ENCODE assay signal across 32 cellular contexts in the genomic region with DNA sequence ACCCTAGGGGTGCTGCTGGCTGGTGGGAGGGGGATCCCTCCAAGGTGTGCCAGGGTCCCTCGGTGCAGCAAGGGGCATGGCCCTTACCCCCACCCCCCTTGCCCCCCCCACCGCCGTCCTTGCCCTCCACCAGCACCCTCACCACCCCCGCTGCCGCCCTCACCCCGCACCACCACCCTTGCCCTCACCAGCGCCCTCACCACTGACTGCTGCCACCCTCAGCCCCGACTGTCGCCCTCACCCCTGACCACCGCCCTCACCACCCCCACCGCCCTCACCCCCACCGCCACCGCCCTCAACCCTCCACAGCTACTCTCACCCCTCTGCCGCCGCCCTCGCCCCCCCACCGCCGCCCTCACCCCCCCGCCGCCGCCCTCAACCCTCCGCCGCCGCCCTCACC. TPM values are rescaled to one million over a fixed set of nuclear protein-coding genes. Genes with fewer than 3 reads are reported as not detected.
DNase-seq lines count a peak whose midpoint lies in the region; ATAC-seq lines count a peak whose summit lies in the region.
"Had no signal": no experiment of that assay in that cellular context is flagged by ENCODE, and none has a peak within 500 bp of the region (broad histone marks: within the 10 kb centered on the region; RNA-seq: fewer than 3 reads in every experiment).

No MANE protein-coding gene starts in this region.

- peak overlapping the region; percentile 48 for H3K18ac ChIP-seq in neuronal stem cell (ENCODE audit: low read length)

- H3K9ac ChIP-seq in neuronal stem cell (ENCODE audit: low read depth, low read length, poor library complexity), result no peak overlapping the region
- H3K9ac ChIP-seq: BLaER1; BLaER1 treated with 17β-estradiol and CSF1 and Interleukin-3, amounts not matched to agents 10 nM and 100 nM had no signal

- H3K4me3 ChIP-seq in neuronal stem cell (ENCODE audit: low read length in 2 of 2), result no peak overlapping the region
- H3K4me3 ChIP-seq: A549; BLaER1; BLaER1 treated with 17β-estradiol and CSF1 and Interleukin-3, amounts not matched to agents 10 nM and 100 nM had no signal

- no peak overlapping the region for H4K8ac ChIP-seq in neuronal stem cell (ENCODE audit: low read depth, low read length)

- H3K4me2 ChIP-seq in neuronal stem cell (ENCODE audit: insufficient read depth, low read length, poor library complexity, severe bottlenecking), result no peak overlapping the region
- H3K4me2 ChIP-seq: A549; BLaER1; BLaER1 treated with 17β-estradiol and CSF1 and Interleukin-3, amounts not matched to agents 10 nM and 100 nM had no signal

- DNase-seq in stimulated activated naive CD8-positive, alpha-beta T cell treated with anti-CD3 and anti-CD28 coated beads, Interleukin-15, amount 100 ng/mL, for 72 hours, result no peak
- DNase-seq in stimulated activated naive CD8-positive, alpha-beta T cell treated with anti-CD3 and anti-CD28 coated beads, Interleukin-15, Interleukin-2, amounts not matched to agents 100 U/mL and 50 U/mL, for 24 hours, result no peak
- DNase-seq in neuronal stem cell (ENCODE audit: low spot score) (no peak), iPS-NIHi7 (ENCODE audit: extremely low spot score) (no peak)
- DNase-seq: 8988T; ACHN; AML-193; BE2C; Caco-2; Calu3; CD4-positive, alpha-beta T cell; CD4-positive, CD25-positive, alpha-beta regulatory T cell; CD8-positive, alpha-beta memory T cell; CD8-positive, alpha-beta T cell; COR-L47; DMS 273 treated with DMSO at 0.1 percent for 48 hours; DMS153; DMS53; DMS79; DMS79 treated with DMSO at 0.1 percent for 48 hours; DND-41; EL had no signal

- H2BK120ac ChIP-seq in neuronal stem cell (ENCODE audit: low read depth, low read length), result no peak overlapping the region

- H2AFZ ChIP-seq in neuronal stem cell (ENCODE audit: low read length), result no peak overlapping the region

- no peak overlapping the region for H3K27ac ChIP-seq in neuronal stem cell (replicated peaks; ENCODE audit: low read length)
- H3K27ac ChIP-seq: 22Rv1; A549; BLaER1; BLaER1 treated with 17β-estradiol and CSF1 and Interleukin-3, amounts not matched to agents 10 nM and 100 nM; C4-2B had no signal

- ATAC-seq in stimulated activated naive CD8-positive, alpha-beta T cell treated with anti-CD3 and anti-CD28 coated beads, Interleukin-15, amount 100 ng/mL, for 72 hours, result peak; percentile 67
- no peak for ATAC-seq in stimulated activated naive CD8-positive, alpha-beta T cell treated with anti-CD3 and anti-CD28 coated beads, Interleukin-15, Interleukin-2, amounts not matched to agents 100 U/mL and 50 U/mL, for 24 hours
- peak; percentile 49 for ATAC-seq in stimulated activated memory B cell treated with anti-CD40 and anti-IgM and Interleukin-4, amounts not matched to agents 10 μg/mL and 1 μg/mL and 100 μg/mL, for 72 hours
- no peak for ATAC-seq in HG03354 (IDR thresholded peaks at IDR 0.05; ENCODE audit: poor library complexity, severe bottlenecking, unreplicated experiment)
- ATAC-seq: CD8-positive, alpha-beta T cell had no signal

- H3K4me3 Mint-ChIP-seq in stimulated activated naive CD8-positive, alpha-beta T cell treated with anti-CD3 and anti-CD28 coated beads, Interleukin-15, amount 100 ng/mL, for 72 hours, result no peak overlapping the region
- H3K4me3 Mint-ChIP-seq in stimulated activated memory B cell treated with anti-CD40 and anti-IgM and Interleukin-4, amounts not matched to agents 10 μg/mL and 1 μg/mL and 100 μg/mL, for 72 hours, result no peak overlapping the region
- H3K4me3 Mint-ChIP-seq: B cell; CD14-positive monocyte; CD4-positive, alpha-beta memory T cell; CD4-positive, alpha-beta T cell; CD4-positive, CD25-positive, alpha-beta regulatory T cell; CD8-positive, alpha-beta memory T cell; CD8-positive, alpha-beta T cell had no signal

- H2AK5ac ChIP-seq in neuronal stem cell (ENCODE audit: low read depth, low read length), result peak overlapping the region; percentile 68

- H2BK12ac ChIP-seq in neuronal stem cell (ENCODE audit: low read length), result peak overlapping the region; percentile 73

- no peak overlapping the region for H2BK5ac ChIP-seq in neuronal stem cell (ENCODE audit: low read length)

- H3K4ac ChIP-seq in neuronal stem cell (ENCODE audit: low read length), result no peak overlapping the region

- no peak overlapping the region for H4K91ac ChIP-seq in neuronal stem cell (ENCODE audit: low read depth, low read length, poor library complexity)

- H3K9me3 Mint-ChIP-seq in stimulated activated naive CD8-positive, alpha-beta T cell treated with anti-CD3 and anti-CD28 coated beads, Interleukin-15, amount 100 ng/mL, for 72 hours, result peaks cover 1 to 3% of the 10 kb centered on the region in 2 donors
- no peaks in the 10 kb centered on the region for H3K9me3 Mint-ChIP-seq in stimulated activated memory B cell treated with anti-CD40 and anti-IgM and Interleukin-4, amounts not matched to agents 10 μg/mL and 1 μg/mL and 100 μg/mL, for 72 hours
- H3K9me3 Mint-ChIP-seq: CD4-positive, alpha-beta memory T cell; CD4-positive, alpha-beta T cell; CD8-positive, alpha-beta T cell had no signal

- no peak overlapping the region for H3K23ac ChIP-seq in neuronal stem cell (ENCODE audit: low read depth, low read length, poor library complexity)

- H3K14ac ChIP-seq in neuronal stem cell (ENCODE audit: low read length), result peak overlapping the region; percentile 21

- H3K9me3 ChIP-seq in neuronal stem cell (replicated peaks in 1 of 2; ENCODE audit: control insufficient read depth in 2 of 2, insufficient read depth in 1 of 2, low read depth in 1 of 2, low read length in 2 of 2), result peaks cover 4 to 20% of the 10 kb centered on the region in 2 donors

- no peak overlapping the region for H3K27ac Mint-ChIP-seq in stimulated activated naive CD8-positive, alpha-beta T cell treated with anti-CD3 and anti-CD28 coated beads, Interleukin-15, amount 100 ng/mL, for 72 hours
- no peak overlapping the region for H3K27ac Mint-ChIP-seq in stimulated activated memory B cell treated with anti-CD40 and anti-IgM and Interleukin-4, amounts not matched to agents 10 μg/mL and 1 μg/mL and 100 μg/mL, for 72 hours
- H3K27ac Mint-ChIP-seq: CD14-positive monocyte; CD4-positive, alpha-beta memory T cell; CD4-positive, alpha-beta T cell; CD8-positive, alpha-beta memory T cell; CD8-positive, alpha-beta T cell had no signal

- H2BK15ac ChIP-seq in neuronal stem cell (ENCODE audit: low read length), result peak overlapping the region; percentile 49

- peaks cover 0 to 12% (median 0%) of the 10 kb centered on the region in 3 experiments for H3K27me3 ChIP-seq in neuronal stem cell (ENCODE audit: control insufficient read depth in 3 of 3, insufficient read depth in 3 of 3, low read depth in 1 of 3, low read length in 3 of 3)
- H3K27me3 ChIP-seq: BLaER1 had no signal

- H3K36me3 ChIP-seq in neuronal stem cell (replicated peaks in 1 of 2; ENCODE audit: control insufficient read depth in 2 of 2, insufficient read depth in 2 of 2, low read length in 2 of 2), result no peaks in the 10 kb centered on the region
- H3K36me3 ChIP-seq: BE2C; BLaER1; BLaER1 treated with 17β-estradiol and CSF1 and Interleukin-3, amounts not matched to agents 10 nM and 100 nM had no signal

- WGBS in neuronal stem cell (ENCODE audit: extremely low coverage in 2 of 2, insufficient read length in 2 of 2, insufficient replicate concordance in 1 of 2), 2 donors, result no CpG with 5 or more reads among the region's 24 CpGs

- H3K4me1 Mint-ChIP-seq in stimulated activated naive CD8-positive, alpha-beta T cell treated with anti-CD3 and anti-CD28 coated beads, Interleukin-15, amount 100 ng/mL, for 72 hours, result no peaks in the 10 kb centered on the region
- H3K4me1 Mint-ChIP-seq in stimulated activated memory B cell treated with anti-CD40 and anti-IgM and Interleukin-4, amounts not matched to agents 10 μg/mL and 1 μg/mL and 100 μg/mL, for 72 hours, result peaks cover 8% of the 10 kb centered on the region
- H3K4me1 Mint-ChIP-seq: CD14-positive monocyte; CD4-positive, CD25-positive, alpha-beta regulatory T cell; CD8-positive, alpha-beta memory T cell had no signal

- no peaks in the 10 kb centered on the region for H3K36me3 Mint-ChIP-seq in stimulated activated memory B cell treated with anti-CD40 and anti-IgM and Interleukin-4, amounts not matched to agents 10 μg/mL and 1 μg/mL and 100 μg/mL, for 72 hours
- H3K36me3 Mint-ChIP-seq: CD14-positive monocyte; CD4-positive, alpha-beta memory T cell; CD4-positive, CD25-positive, alpha-beta regulatory T cell; CD8-positive, alpha-beta memory T cell; CD8-positive, alpha-beta T cell had no signal

- no peaks in the 10 kb centered on the region for H3K27me3 Mint-ChIP-seq in stimulated activated naive CD8-positive, alpha-beta T cell treated with anti-CD3 and anti-CD28 coated beads, Interleukin-15, amount 100 ng/mL, for 72 hours
- H3K27me3 Mint-ChIP-seq in stimulated activated memory B cell treated with anti-CD40 and anti-IgM and Interleukin-4, amounts not matched to agents 10 μg/mL and 1 μg/mL and 100 μg/mL, for 72 hours, result no peaks in the 10 kb centered on the region
- H3K27me3 Mint-ChIP-seq: B cell; CD4-positive, alpha-beta memory T cell; CD4-positive, alpha-beta T cell; CD4-positive, CD25-positive, alpha-beta regulatory T cell had no signal

- peaks cover 7% of the 10 kb centered on the region for H3K79me1 ChIP-seq in neuronal stem cell (ENCODE audit: low read depth, low read length)

- peaks cover 8 to 11% of the 10 kb centered on the region in 2 donors for H3K4me1 ChIP-seq in neuronal stem cell (ENCODE audit: control insufficient read depth in 2 of 2, insufficient read depth in 1 of 2, low read depth in 1 of 2, low read length in 2 of 2)
- H3K4me1 ChIP-seq: A549, Caco-2 had no signal

RNA-seq across cellular contexts. Expression of a gene that starts 23.1 kb away (rescaled TPM):
- 8.9 TPM for polyA plus RNA-seq in neuronal stem cell (2013, experiment 1 of 2)
- polyA plus RNA-seq in neuronal stem cell (2013, experiment 2 of 2), result 9.7 TPM

Comparison
In these comparisons a context has a peak if more than half of its experiments do, and no peak if none do; other contexts are left out.
1. ATAC-seq: peak in stimulated activated naive CD8-positive, alpha-beta T cell treated with anti-CD3 and anti-CD28 coated beads, Interleukin-15, amount 100 ng/mL, for 72 hours (single experiment) and stimulated activated memory B cell treated with anti-CD40 and anti-IgM and Interleukin-4, amounts not matched to agents 10 μg/mL and 1 μg/mL and 100 μg/mL, for 72 hours (single experiment); none in stimulated activated naive CD8-positive, alpha-beta T cell treated with anti-CD3 and anti-CD28 coated beads, Interleukin-15, Interleukin-2, amounts not matched to agents 100 U/mL and 50 U/mL, for 24 hours (single experiment) and HG03354 (single experiment).